Comparison of ENCODE assay signal across 8 cellular contexts in genomic region chr4:98657531-98658286, GRCh38. TPM values are rescaled to one million over a fixed set of nuclear protein-coding genes. Genes with fewer than 3 reads are reported as not detected.
DNase-seq lines count a peak whose midpoint lies in the region; ATAC-seq and TF ChIP-seq lines count a peak whose summit lies in the region.

No MANE protein-coding gene starts in this region.

- H3K9me3 ChIP-seq in lower lobe of right lung: no peaks in the 10 kb centered on the region

- peak overlapping the region; percentile 54 for H3K27ac Mint-ChIP-seq in activated B cell treated with CpG ODN at 0.5 μM for 24 hours

- no peaks in the 10 kb centered on the region for H3K36me3 ChIP-seq in H7 (replicated peaks; ENCODE audit: control insufficient read depth, insufficient read depth, low read length)
- H3K36me3 ChIP-seq in lower lobe of right lung: no peaks in the 10 kb centered on the region

- TF ChIP-seq CTCF in activated B cell treated with CpG ODN at 0.5 μM for 24 hours (IDR thresholded peaks at IDR 0.05): no peak
- TF ChIP-seq CTCF in dorsolateral prefrontal cortex (IDR thresholded peaks at IDR 0.05 in 54 of 56, conservative IDR thresholded peaks at IDR 0.05 in 2 of 56; ENCODE audit: low read depth in 1 of 56, partially characterized antibody in 56 of 56): peak in 6 of 56 donors; percentile 2 to 18 (median 10)
- TF ChIP-seq CTCF in lower lobe of right lung (IDR thresholded peaks at IDR 0.05): no peak

- H3K4me1 ChIP-seq in lower lobe of right lung: peaks cover 24% of the 10 kb centered on the region

- intact Hi-C loops in activated B cell treated with CpG ODN at 0.5 μM for 24 hours (cut with micrococcal nuclease) (loop anchor here (2.0 to 5.0 kb wide), 2 partner anchors 431 to 455 kb away; partner anchors contain the start of gene ADH5), dorsolateral prefrontal cortex (cut with DNase I) (loop anchor here (1.0 to 5.0 kb wide), 8 partner anchors 70 to 397 kb away; partner anchors contain the start of genes RAP1GDS1 (in 2 of the 2), EIF4E (in 1 of the 2) and METAP1 (in 1 of the 2)), lower lobe of right lung (cut with DNase I) (no loop called here)

- ATAC-seq in activated B cell treated with CpG ODN at 0.5 μM for 24 hours (ENCODE audit: low read depth): no peak
- ATAC-seq in lower lobe of right lung: peak; percentile 11 to 21
- no peak for ATAC-seq in HG03342 (IDR thresholded peaks at IDR 0.05; ENCODE audit: unreplicated experiment)

- H3K4me1 Mint-ChIP-seq in activated B cell treated with CpG ODN at 0.5 μM for 24 hours: peaks cover 43% of the 10 kb centered on the region

- H3K4me3 ChIP-seq in H7 (ENCODE audit: insufficient read depth, low read depth, low read length): peak overlapping the region; percentile 74
- peak overlapping the region; percentile 52 to 96 (median 86) for H3K4me3 ChIP-seq in dorsolateral prefrontal cortex
- H3K4me3 ChIP-seq in lower lobe of right lung: peak overlapping the region; percentile 61

- peak overlapping the region; percentile 92 for H3K4me3 Mint-ChIP-seq in activated B cell treated with CpG ODN at 0.5 μM for 24 hours

- peaks cover 7% of the 10 kb centered on the region for H3K27me3 Mint-ChIP-seq in activated B cell treated with CpG ODN at 0.5 μM for 24 hours

- no peaks in the 10 kb centered on the region for H3K9me3 Mint-ChIP-seq in activated B cell treated with CpG ODN at 0.5 μM for 24 hours

- CTCF ChIA-PET in activated B cell treated with CpG ODN at 0.5 μM for 24 hours (lab: Charles Lee): interaction anchor here (0.8 to 1.0 kb wide), 2 partner anchors 10 to 273 kb away, joined by 3 to 4 read pairs; no protein-coding TSS in a partner anchor

- H3K36me3 Mint-ChIP-seq in activated B cell treated with CpG ODN at 0.5 μM for 24 hours (ENCODE audit: low read depth): no peaks in the 10 kb centered on the region

- H3K27ac ChIP-seq in dorsolateral prefrontal cortex: peak overlapping the region; percentile 76 to 98 (median 94)
- peak overlapping the region; percentile 58 for H3K27ac ChIP-seq in lower lobe of right lung

- peak; percentile 21 for DNase-seq in DMS53 treated with DMSO at 0.1 percent for 48 hours (lab: John Stamatoyannopoulos, UW; ENCODE audit: unreplicated experiment)
- DNase-seq in H7: peak; percentile 73
- DNase-seq in NCI-H1105 treated with DMSO at 0.1 percent for 48 hours (lab: John Stamatoyannopoulos, UW): peak; percentile 28
- no peak for DNase-seq in activated B cell treated with CpG ODN at 0.5 μM for 24 hours
- DNase-seq in dorsolateral prefrontal cortex: peak; percentile 67 to 92 (median 84)
- no peak for DNase-seq in lower lobe of right lung
- peak; percentile 14 to 26 for DNase-seq in stimulated activated CD8-positive, alpha-beta memory T cell treated with anti-CD3 and anti-CD28 coated beads, Interleukin-2, amount 100 ng/mL, for 48 hours (ENCODE audit: low read depth in 2 of 2)

- POLR2A ChIA-PET in activated B cell treated with CpG ODN at 0.5 μM for 24 hours (lab: Charles Lee): interaction anchor here (0.8 to 1.8 kb wide), 6 partner anchors 18 to 454 kb away, joined by 3 to 12 read pairs (median 6); partner anchors contain the start of genes EIF4E, METAP1 and RAP1GDS1

- peaks cover 28% of the 10 kb centered on the region for H3K27me3 ChIP-seq in H7 (ENCODE audit: control insufficient read depth, insufficient read depth, low read length)
- no peaks in the 10 kb centered on the region for H3K27me3 ChIP-seq in dorsolateral prefrontal cortex
- no peaks in the 10 kb centered on the region for H3K27me3 ChIP-seq in lower lobe of right lung (ENCODE audit: low read depth)

RNA-seq across cellular contexts. Expression of gene TSPAN5, which starts 0.7 kb away (rescaled TPM):
- total RNA-seq in H7 (2014; rRNA removed; shearing (Covaris generic)): 4.3 and 6.6 TPM in 2 replicates
- total RNA-seq in activated B cell treated with CpG ODN at 0.5 μM for 24 hours (1.6 and 2.7 TPM in 2 replicates), dorsolateral prefrontal cortex (100 to 1,000 TPM in 86 of 120 experiments, 10 to 100 TPM in 34; 56.5 to 140 (median 109) TPM), lower lobe of right lung (5.7 TPM)

Comparison
In these comparisons a context has a peak if more than half of its experiments do, and no peak if none do; other contexts are left out.
1. DNase-seq: peak in DMS53 treated with DMSO at 0.1 percent for 48 hours (single experiment), H7 (single experiment), NCI-H1105 treated with DMSO at 0.1 percent for 48 hours (single experiment), dorsolateral prefrontal cortex (10 of 10) and stimulated activated CD8-positive, alpha-beta memory T cell treated with anti-CD3 and anti-CD28 coated beads, Interleukin-2, amount 100 ng/mL, for 48 hours (2 of 2); none in activated B cell treated with CpG ODN at 0.5 μM for 24 hours (single experiment) and lower lobe of right lung (single experiment).
2. ATAC-seq: peak in lower lobe of right lung (2 of 2); none in activated B cell treated with CpG ODN at 0.5 μM for 24 hours (single experiment) and HG03342 (single experiment).
3. Peak in every context shown above with its lines, with median percentiles within 50 percentile points of each other: H3K4me3 ChIP-seq.